Comparison of ENCODE assay signal across 16 cellular contexts in the genomic region with DNA sequence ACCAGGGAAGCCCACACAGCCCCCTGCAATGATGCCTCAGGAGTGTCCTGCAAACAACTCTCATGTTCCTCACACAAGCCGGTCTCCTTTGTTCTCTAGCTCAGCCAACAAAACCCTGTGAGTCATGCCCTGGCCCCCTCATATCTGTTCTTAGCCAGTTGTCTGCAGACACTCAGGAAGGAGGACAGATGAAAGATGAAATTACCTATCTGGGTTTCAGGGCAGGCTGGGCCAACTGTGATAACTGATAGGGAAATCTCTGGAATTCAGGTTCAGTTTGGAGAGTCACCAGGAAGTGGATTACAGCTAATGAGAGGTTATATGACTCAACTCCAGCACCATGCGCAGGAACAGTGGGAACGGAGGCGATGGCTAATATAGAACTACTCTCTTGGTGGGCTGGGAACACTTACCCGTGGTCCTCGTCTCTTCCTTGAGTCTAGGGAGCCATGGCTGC.
DNase-seq lines count a peak whose midpoint lies in the region; ATAC-seq and TF ChIP-seq lines count a peak whose summit lies in the region.
"Had no signal": no experiment of that assay in that cellular context is flagged by ENCODE, and none has a peak within 500 bp of the region (broad histone marks: within the 10 kb centered on the region; RNA-seq: fewer than 3 reads in every experiment).

No MANE protein-coding gene starts in this region.

- no peak overlapping the region for H3K27ac Mint-ChIP-seq in MCF 10A (ENCODE audit: low read depth, unreplicated experiment)
- H3K27ac Mint-ChIP-seq: CD8-positive, alpha-beta memory T cell; GM23338; stimulated activated naive CD8-positive, alpha-beta T cell treated with anti-CD3 and anti-CD28 coated beads, Interleukin-15, Interleukin-2, amounts not matched to agents 100 ng/mL and 50 ng/mL, for 24 hours had no signal

- POLR2A ChIA-PET in MCF 10A (lab: Yijun Ruan, JAX) = no interaction called here

- in situ Hi-C loops in astrocyte of the cerebellum (cut with HindIII; ENCODE audit: low sequenced_read_pairs) = no loop called here
- in situ Hi-C loops in gastrocnemius medialis (cut with MboI; ENCODE audit: low sequenced_read_pairs in 4 of 4) = no loop called here

- no peak for ATAC-seq in gastrocnemius medialis
- ATAC-seq: GM23338 had no signal

- no TSS peak for BruUV-seq in MCF 10A (replicated peaks; lab: Mats Ljungman, UMichigan)

- H3K27me3 ChIP-seq in breast epithelium (no peaks in the 10 kb centered on the region), uterus (no peaks in the 10 kb centered on the region), gastrocnemius medialis (no peaks in the 10 kb centered on the region)
- H3K27me3 ChIP-seq: sigmoid colon had no signal

- H3K9me3 ChIP-seq in breast epithelium (no peaks in the 10 kb centered on the region), uterus (no peaks in the 10 kb centered on the region), gastrocnemius medialis (no peaks in the 10 kb centered on the region)
- H3K9me3 ChIP-seq: sigmoid colon had no signal

- no peaks in the 10 kb centered on the region for H3K36me3 Mint-ChIP-seq in MCF 10A (ENCODE audit: insufficient read depth, unreplicated experiment)
- H3K36me3 Mint-ChIP-seq: CD8-positive, alpha-beta memory T cell had no signal

- H3K4me3 Mint-ChIP-seq in MCF 10A (ENCODE audit: unreplicated experiment) = no peak overlapping the region
- H3K4me3 Mint-ChIP-seq: CD8-positive, alpha-beta memory T cell; GM23338; stimulated activated naive CD8-positive, alpha-beta T cell treated with anti-CD3 and anti-CD28 coated beads, Interleukin-15, Interleukin-2, amounts not matched to agents 100 ng/mL and 50 ng/mL, for 24 hours had no signal

- no peak overlapping the region for H3K27ac ChIP-seq in breast epithelium
- H3K27ac ChIP-seq in uterus = no peak overlapping the region
- H3K27ac ChIP-seq in gastrocnemius medialis = no peak overlapping the region
- H3K27ac ChIP-seq: 22Rv1, sigmoid colon had no signal

- CTCF ChIA-PET in MCF 10A (lab: Yijun Ruan, JAX) = interaction anchor here (0.6 kb wide), 1 partner anchor 992 kb away, joined by 3 read pairs; no protein-coding TSS in a partner anchor

- no peaks in the 10 kb centered on the region for H3K27me3 Mint-ChIP-seq in MCF 10A (ENCODE audit: insufficient read depth, unreplicated experiment)
- H3K27me3 Mint-ChIP-seq: stimulated activated naive CD8-positive, alpha-beta T cell treated with anti-CD3 and anti-CD28 coated beads, Interleukin-15, Interleukin-2, amounts not matched to agents 100 ng/mL and 50 ng/mL, for 24 hours had no signal

- DNase-seq in MCF 10A (ENCODE audit: unreplicated experiment) (peak; percentile 5), breast epithelium (ENCODE audit: low spot score in 2 of 2) (no peak), astrocyte of the cerebellum (ENCODE audit: low read depth) (peak; percentile 79), islet precursor cell (peak; percentile 99), uterus (peak; percentile 16 to 34), gastrocnemius medialis (no peak), OCI-M2 (lab: John Stamatoyannopoulos, UW; ENCODE audit: unreplicated experiment) (no peak)
- DNase-seq in stimulated activated CD4-positive, alpha-beta T cell treated with anti-CD3 and anti-CD28 coated beads, Interleukin-12 subunit alpha, Interleukin-12 subunit beta, amount 100 ng/mL, for 4 hours = no peak
- DNase-seq: activated gamma-delta T cell; CD8-positive, alpha-beta memory T cell; NCI-H2029; NCI-H82; sigmoid colon had no signal

- TF ChIP-seq CTCF in MCF 10A (IDR thresholded peaks at IDR 0.05; ENCODE audit: unreplicated experiment) (no peak), breast epithelium (IDR thresholded peaks at IDR 0.05) (no peak), astrocyte of the cerebellum (IDR thresholded peaks at IDR 0.05; ENCODE audit: low read depth, low read length, missing control alignments) (no peak), uterus (IDR thresholded peaks at IDR 0.05) (no peak), gastrocnemius medialis (IDR thresholded peaks at IDR 0.05 in 4 of 5, conservative IDR thresholded peaks at IDR 0.05 in 1 of 5) (no peak)

- no peak overlapping the region for H3K4me3 ChIP-seq in breast epithelium
- H3K4me3 ChIP-seq in astrocyte of the cerebellum (ENCODE audit: low read depth, low read length) = no peak overlapping the region
- H3K4me3 ChIP-seq in uterus = no peak overlapping the region
- H3K4me3 ChIP-seq in gastrocnemius medialis = no peak overlapping the region
- H3K4me3 ChIP-seq: GM23338, sigmoid colon had no signal

- no peaks in the 10 kb centered on the region for H3K36me3 ChIP-seq in breast epithelium
- H3K36me3 ChIP-seq in uterus = no peaks in the 10 kb centered on the region
- no peaks in the 10 kb centered on the region for H3K36me3 ChIP-seq in gastrocnemius medialis
- H3K36me3 ChIP-seq: sigmoid colon had no signal

- H3K4me1 ChIP-seq in breast epithelium (no peaks in the 10 kb centered on the region), uterus (no peaks in the 10 kb centered on the region), gastrocnemius medialis (no peaks in the 10 kb centered on the region)
- H3K4me1 ChIP-seq: sigmoid colon had no signal

- H3K9me3 Mint-ChIP-seq in MCF 10A (ENCODE audit: unreplicated experiment) = no peaks in the 10 kb centered on the region
- H3K9me3 Mint-ChIP-seq: GM23338 had no signal

- no peaks in the 10 kb centered on the region for H3K4me1 Mint-ChIP-seq in MCF 10A (ENCODE audit: insufficient read depth, unreplicated experiment)
- H3K4me1 Mint-ChIP-seq: CD8-positive, alpha-beta memory T cell; GM23338 had no signal

- intact Hi-C loops in MCF 10A (cut with micrococcal nuclease) = no loop called here
- intact Hi-C loops in breast epithelium (cut with DNase I; ENCODE audit: low total_unique reads) = no loop called here
- intact Hi-C loops in uterus (cut with DNase I; ENCODE audit: low total_unique reads) = no loop called here
- intact Hi-C loops in gastrocnemius medialis (cut with DNase I; ENCODE audit: low total_unique reads) = no loop called here

- TF ChIP-seq POLR2A in breast epithelium (IDR thresholded peaks at IDR 0.05) (no peak), uterus (IDR thresholded peaks at IDR 0.05) (no peak), gastrocnemius medialis (IDR thresholded peaks at IDR 0.05) (no peak)

Comparison
In these comparisons a context has a peak if more than half of its experiments do, and no peak if none do; other contexts are left out.
1. DNase-seq: peak in MCF 10A (single experiment), astrocyte of the cerebellum (single experiment), islet precursor cell (single experiment) and uterus (2 of 2); none in breast epithelium (0 of 2), gastrocnemius medialis (0 of 2), OCI-M2 (single experiment) and stimulated activated CD4-positive, alpha-beta T cell treated with anti-CD3 and anti-CD28 coated beads, Interleukin-12 subunit alpha, Interleukin-12 subunit beta, amount 100 ng/mL, for 4 hours (single experiment).